In genomic region chr1:234708700-234709395, GRCh38 we compare ENCODE assay signal across 15 cellular contexts.
DNase-seq lines count a peak whose midpoint lies in the region; ATAC-seq, FAIRE-seq and TF ChIP-seq lines count a peak whose summit lies in the region.
"Had no signal": no experiment of that assay in that cellular context is flagged by ENCODE, and none has a peak within 500 bp of the region (broad histone marks: within the 10 kb centered on the region; RNA-seq: fewer than 3 reads in every experiment).

No MANE protein-coding gene starts in this region.

- H3K18ac ChIP-seq in H1 (ENCODE audit: extremely low read depth, low read length) = no peak overlapping the region

- no peak overlapping the region for H2BK15ac ChIP-seq in H1 (ENCODE audit: low read length)

- in situ Hi-C loops in GM13977 (cut with MboI; ENCODE audit: low pct_unique_long_range_greater_than_20kb, low sequenced_read_pairs, unreplicated experiment) = no loop called here

- TF ChIP-seq POLR2A in H1 (IDR thresholded peaks at IDR 0.05; ENCODE audit: control extremely low read depth in 1 of 2, low read depth in 2 of 2, low read length in 2 of 2) = no peak

- TF ChIP-seq CTCF in heart right ventricle (IDR thresholded peaks at IDR 0.05) (no peak), H1 (IDR thresholded peaks at IDR 0.05; ENCODE audit: control extremely low read depth in 1 of 3, insufficient read depth in 1 of 3, low read depth in 1 of 3, low read length in 3 of 3) (no peak), type B pancreatic cell (conservative IDR thresholded peaks at IDR 0.05) (no peak), GM13977 (IDR thresholded peaks at IDR 0.05; ENCODE audit: extremely low read depth, insufficient read depth, missing control alignments) (no peak)

- no peak for FAIRE-seq in H1 (lab: Jason Lieb, UNC)

- intact Hi-C loops in heart right ventricle (cut with DNase I) (loop anchor here in 1 of 10 donors (10.0 kb wide), 1 partner anchor 214 kb away; no protein-coding TSS in a partner anchor), Right ventricle myocardium superior (cut with DNase I) (no loop called here)

- POLR2A ChIA-PET in H1 (lab: Charles Lee; ENCODE audit: partially characterized antibody) = no interaction called here

- H3K27me3 ChIP-seq in heart right ventricle = no peaks in the 10 kb centered on the region
- no peaks in the 10 kb centered on the region for H3K27me3 ChIP-seq in H1 (replicated peaks in 1 of 4; ENCODE audit: control insufficient read depth in 3 of 4, extremely low read depth in 1 of 4, insufficient read depth in 3 of 4, low read length in 3 of 4)
- H3K27me3 ChIP-seq in mucosa of rectum (ENCODE audit: control insufficient read depth in 2 of 2, insufficient read depth in 2 of 2, low read length in 2 of 2) = no peaks in the 10 kb centered on the region

- H3K4me2 ChIP-seq in H1 (ENCODE audit: insufficient read depth in 1 of 2, low read depth in 2 of 2, low read length in 2 of 2) = no peak overlapping the region

- H3K36me3 Mint-ChIP-seq in type B pancreatic cell = no peaks in the 10 kb centered on the region
- H3K36me3 Mint-ChIP-seq: activated naive CD8-positive, alpha-beta T cell had no signal

- no peak overlapping the region for H2BK12ac ChIP-seq in H1 (ENCODE audit: low read depth, low read length)

- H4K8ac ChIP-seq in H1 (ENCODE audit: extremely low read depth, insufficient read depth, low read length) = no peak overlapping the region

- H3K4me1 Mint-ChIP-seq in type B pancreatic cell (ENCODE audit: unreplicated experiment) = peaks cover 37% of the 10 kb centered on the region

- H3K9ac ChIP-seq in H1 (replicated peaks in 1 of 4; ENCODE audit: extremely low read depth in 1 of 4, low read depth in 3 of 4, low read length in 3 of 4) = no peak overlapping the region
- H3K9ac ChIP-seq in mucosa of rectum (ENCODE audit: low read depth in 1 of 2, low read length in 2 of 2) = peak overlapping the region in 1 of 2 donors; percentile 46
- H3K9ac ChIP-seq: parathyroid adenoma had no signal

- no peaks in the 10 kb centered on the region for H4K20me1 ChIP-seq in H1 (replicated peaks in 1 of 2; ENCODE audit: control insufficient read depth in 1 of 2, insufficient read depth in 2 of 2, low read length in 2 of 2)

- peak overlapping the region in 8 of 10 donors; percentile 42 to 82 (median 62) for H3K27ac ChIP-seq in heart right ventricle
- H3K27ac ChIP-seq in H1 (ENCODE audit: low read depth, low read length) = no peak overlapping the region
- peak overlapping the region; percentile 73 to 74 for H3K27ac ChIP-seq in mucosa of rectum (ENCODE audit: low read depth in 2 of 2, low read length in 2 of 2)
- H3K27ac ChIP-seq: parathyroid adenoma had no signal

- H3K27ac Mint-ChIP-seq in type B pancreatic cell = peak overlapping the region; percentile 76
- H3K27ac Mint-ChIP-seq: activated naive CD8-positive, alpha-beta T cell had no signal

- H2BK120ac ChIP-seq in H1 (replicated peaks; ENCODE audit: low read depth, low read length) = no peak overlapping the region

- H3K9me3 Mint-ChIP-seq in type B pancreatic cell = no peaks in the 10 kb centered on the region

- no peak overlapping the region for H3K56ac ChIP-seq in H1 (replicated peaks; ENCODE audit: insufficient read length, low read depth, low read length)

- 0 out of 2 replicates have a peak overlapping the region, but pooled peaks have one; percentile 13 for H2AFZ ChIP-seq in H1 (ENCODE audit: low read length)
- H2AFZ ChIP-seq: parathyroid adenoma had no signal

- no peaks in the 10 kb centered on the region for H3K36me3 ChIP-seq in heart right ventricle
- H3K36me3 ChIP-seq in H1 (ENCODE audit: control insufficient read depth in 2 of 4, insufficient read depth in 4 of 4, low read length in 3 of 4) = no peaks in the 10 kb centered on the region
- no peaks in the 10 kb centered on the region for H3K36me3 ChIP-seq in mucosa of rectum (ENCODE audit: control insufficient read depth in 2 of 2, insufficient read depth in 2 of 2, low read length in 2 of 2)

- WGBS in heart right ventricle, 2 donors = 76 to 83% methylated on average over 9 of the region's 9 CpGs
- 90% methylated on average over 9 of the region's 9 CpGs; no CpG with 5 or more reads in 1 of the 2 experiments for WGBS in H1 (ENCODE audit: extremely low coverage in 1 of 2, insufficient coverage in 1 of 2, insufficient read length in 1 of 2, insufficient replicate concordance in 2 of 2, low coverage in 1 of 2, low lambda C conversion rate in 2 of 2, missing lambda C conversion rate in 1 of 2), 2 experiments

- H3K4me1 ChIP-seq in heart right ventricle = peaks cover 0 to 23% (median 11%) of the 10 kb centered on the region in 9 donors
- H3K4me1 ChIP-seq in H1 (replicated peaks in 1 of 4; ENCODE audit: control insufficient read depth in 3 of 4, insufficient read depth in 4 of 4, low read length in 3 of 4) = no peaks in the 10 kb centered on the region
- H3K4me1 ChIP-seq in mucosa of rectum (ENCODE audit: control insufficient read depth in 2 of 2, insufficient read depth in 2 of 2, low read length in 2 of 2) = peaks cover 30% of the 10 kb centered on the region in 2 donors
- H3K4me1 ChIP-seq: parathyroid adenoma had no signal

- H2AK5ac ChIP-seq in H1 (ENCODE audit: low read depth, low read length) = no peak overlapping the region; the same call in 1 of the 2 replicates

- DNase-seq in heart right ventricle (no peak), Right ventricle myocardium superior (no peak), H1 (ENCODE audit: low read depth in 1 of 2, low spot score in 2 of 2) (no peak), type B pancreatic cell (ENCODE audit: extremely low spot score, unreplicated experiment) (peak; percentile 47), GM13977 (ENCODE audit: low spot score) (no peak), amygdala (lab: John Stamatoyannopoulos, UW) (no peak)
- DNase-seq: activated CD4-positive, alpha-beta T cell treated with anti-CD3 and anti-CD28 coated beads for 48 hours; activated T-cell treated with anti-CD3 and anti-CD28 coated beads, Interleukin-2, amount 50 U/mL, for 1 hour; effector CD8-positive, alpha-beta T cell; SIG-M5; stimulated activated naive CD8-positive, alpha-beta T cell treated with anti-CD3 and anti-CD28 coated beads, Interleukin-15, Interleukin-2, amounts not matched to agents 100 U/mL and 50 U/mL, for 24 hours had no signal

- TF ChIP-seq EP300 in H1 (IDR thresholded peaks at IDR 0.05; ENCODE audit: borderline replicate concordance in 1 of 2, low read depth in 2 of 2, low read length in 2 of 2) = no peak

- ATAC-seq in heart right ventricle (no peak), Right ventricle myocardium superior (ENCODE audit: poor library complexity) (no peak), GM19452 (IDR thresholded peaks at IDR 0.05; ENCODE audit: unreplicated experiment) (no peak)
- ATAC-seq: stimulated activated naive CD8-positive, alpha-beta T cell treated with anti-CD3 and anti-CD28 coated beads, Interleukin-15, Interleukin-2, amounts not matched to agents 100 U/mL and 50 U/mL, for 24 hours had no signal

- no peak overlapping the region for H3K4ac ChIP-seq in H1 (replicated peaks; ENCODE audit: insufficient read length, low read depth, low read length)

- H3K79me1 ChIP-seq in H1 (ENCODE audit: low read depth, low read length) = no peaks in the 10 kb centered on the region

- no peak overlapping the region for H3K4me3 ChIP-seq in heart right ventricle
- H3K4me3 ChIP-seq in H1 (ENCODE audit: extremely low read depth in 1 of 4, insufficient read depth in 2 of 4, low read depth in 3 of 4, low read length in 4 of 4) = no peak overlapping the region
- H3K4me3 ChIP-seq in mucosa of rectum (ENCODE audit: low read length in 2 of 2) = no peak overlapping the region

- no peak overlapping the region for H2BK5ac ChIP-seq in H1 (ENCODE audit: low read depth, low read length)

- H3K23ac ChIP-seq in H1 (ENCODE audit: insufficient read length) = no peak overlapping the region

- no peak for TF ChIP-seq RAD21 in H1 (IDR thresholded peaks at IDR 0.05 in 1 of 2, conservative IDR thresholded peaks at IDR 0.05 in 1 of 2; ENCODE audit: low read depth in 2 of 2, low read length in 2 of 2)

- H4K5ac ChIP-seq in H1 (ENCODE audit: insufficient read length, low read depth, low read length) = no peak overlapping the region

- H3K23me2 ChIP-seq in H1 (ENCODE audit: low read depth, low read length) = no peaks in the 10 kb centered on the region

- no peak overlapping the region for H4K91ac ChIP-seq in H1 (replicated peaks; ENCODE audit: insufficient read length, low read length)

- no peaks in the 10 kb centered on the region for H3K27me3 Mint-ChIP-seq in type B pancreatic cell
- H3K27me3 Mint-ChIP-seq: activated naive CD8-positive, alpha-beta T cell had no signal

- peak overlapping the region; percentile 9 for H3K4me3 Mint-ChIP-seq in type B pancreatic cell
- H3K4me3 Mint-ChIP-seq: activated naive CD8-positive, alpha-beta T cell had no signal

- H3K79me2 ChIP-seq in H1 (ENCODE audit: control insufficient read depth in 1 of 2, insufficient read depth in 2 of 2, low read length in 2 of 2) = no peaks in the 10 kb centered on the region
- H3K79me2 ChIP-seq: parathyroid adenoma had no signal

- H2BK20ac ChIP-seq in H1 (ENCODE audit: low read length) = no peak overlapping the region

- CTCF ChIA-PET in H1 (lab: Charles Lee; ENCODE audit: partially characterized antibody) = no interaction called here

- H3K9me3 ChIP-seq in heart right ventricle (no peaks in the 10 kb centered on the region), H1 (ENCODE audit: insufficient read depth in 2 of 2, low read depth in 1 of 2, low read length in 1 of 2) (no peaks in the 10 kb centered on the region), mucosa of rectum (ENCODE audit: control insufficient read depth in 2 of 2, low read length in 2 of 2) (no peaks in the 10 kb centered on the region)

- H3K14ac ChIP-seq in H1 (ENCODE audit: insufficient read length) = no peak overlapping the region

TF ChIP-seq in H1, 55 proteins besides CTCF, POLR2A, EP300 and RAD21:
- TF ChIP-seq TBP (IDR thresholded peaks at IDR 0.05; ENCODE audit: low read depth, low read length) = no peak
- TF ChIP-seq KDM1A (IDR thresholded peaks at IDR 0.05; ENCODE audit: borderline replicate concordance, low read length) = no peak
- no peak for TF ChIP-seq PHF8 (conservative IDR thresholded peaks at IDR 0.05; ENCODE audit: low read depth, low read length)
